In genomic region chr15:65082303-65082958, GRCh38 we compare ENCODE assay signal across 10 cellular contexts. TPM values are rescaled to one million over a fixed set of nuclear protein-coding genes. Genes with fewer than 3 reads are reported as not detected.
DNase-seq lines count a peak whose midpoint lies in the region; ATAC-seq and TF ChIP-seq lines count a peak whose summit lies in the region.
"Had no signal": no experiment of that assay in that cellular context is flagged by ENCODE, and none has a peak within 500 bp of the region (broad histone marks: within the 10 kb centered on the region; RNA-seq: fewer than 3 reads in every experiment).

No MANE protein-coding gene starts in this region.

- no TSS peak for BruUV-seq in OCI-LY7 (replicated peaks; lab: Mats Ljungman, UMichigan)

- H4K20me1 ChIP-seq in smooth muscle cell (ENCODE audit: low read depth), result no peaks in the 10 kb centered on the region
- H4K20me1 ChIP-seq in OCI-LY7 (ENCODE audit: insufficient read depth, low read length), result no peaks in the 10 kb centered on the region

- H3K27ac ChIP-seq in smooth muscle cell (ENCODE audit: low read depth) (no peak overlapping the region), OCI-LY7 (ENCODE audit: low read depth, low read length, poor library complexity, severe bottlenecking) (no peak overlapping the region)

- no peaks in the 10 kb centered on the region for H3K27me3 ChIP-seq in smooth muscle cell (ENCODE audit: low read depth)

- no peaks in the 10 kb centered on the region for H3F3A ChIP-seq in smooth muscle cell (ENCODE audit: low read depth)

- peak overlapping the region; percentile 63 for H3K4me2 ChIP-seq in smooth muscle cell
- H3K4me2 ChIP-seq in OCI-LY7 (ENCODE audit: low read length), result no peak overlapping the region

- H3K9me3 ChIP-seq in smooth muscle cell (replicated peaks; ENCODE audit: low read depth) (no peaks in the 10 kb centered on the region), OCI-LY7 (ENCODE audit: low read length) (no peaks in the 10 kb centered on the region)

- H3K36me3 ChIP-seq in smooth muscle cell (ENCODE audit: low read depth) (no peaks in the 10 kb centered on the region), OCI-LY7 (ENCODE audit: insufficient read depth, low read length) (no peaks in the 10 kb centered on the region)

- H2AFZ ChIP-seq in smooth muscle cell (ENCODE audit: low read depth), result no peak overlapping the region
- no peak overlapping the region for H2AFZ ChIP-seq in OCI-LY7 (ENCODE audit: low read length)

- WGBS in smooth muscle cell (ENCODE audit: low lambda C conversion rate), result 21% methylated on average over 7 of the region's 7 CpGs

- H3K4me1 ChIP-seq in smooth muscle cell (ENCODE audit: low read depth) (peaks cover 29% of the 10 kb centered on the region), OCI-LY7 (ENCODE audit: insufficient read depth, low read length, poor library complexity, severe bottlenecking) (no peaks in the 10 kb centered on the region)

- DNase-seq in NCI-H146 (lab: John Stamatoyannopoulos, UW), result peak; percentile 6
- no peak for DNase-seq in NCI-H146 treated with DMSO at 0.1 percent for 48 hours (lab: John Stamatoyannopoulos, UW; ENCODE audit: unreplicated experiment)
- DNase-seq in epithelial cell of esophagus (ENCODE audit: low read depth), result peak; percentile 26
- DNase-seq in smooth muscle cell (lab: John Stamatoyannopoulos, UW; ENCODE audit: unreplicated experiment), result no peak
- DNase-seq in GM10248 (ENCODE audit: extremely low spot score), result no peak
- no peak for DNase-seq in OCI-LY7 (ENCODE audit: low spot score)
- DNase-seq: left cardiac atrium, NCI-H1048 had no signal

- no peak overlapping the region for H3K9ac ChIP-seq in smooth muscle cell (ENCODE audit: low read depth)

- CTCF ChIA-PET in GM10248 (lab: Yijun Ruan, JAX) (interaction anchor here (1.0 to 1.6 kb wide), 2 partner anchors 13 to 28 kb away, joined by 5 to 7 read pairs; no protein-coding TSS in a partner anchor), OCI-LY7 (lab: Charles Lee; ENCODE audit: unreplicated experiment) (no interaction called here)

- ATAC-seq in SK-N-SH treated with all-trans-retinoic acid at 6 μM for 48 hours (peak; percentile 10; the same call in 1 of the 3 replicates), HG03378 (IDR thresholded peaks at IDR 0.05; ENCODE audit: unreplicated experiment) (no peak)

- intact Hi-C loops in OCI-LY7 (cut with micrococcal nuclease; ENCODE audit: unreplicated experiment), result no loop called here

- TF ChIP-seq CTCF in epithelial cell of esophagus (IDR thresholded peaks at IDR 0.05; ENCODE audit: insufficient read depth, low read depth, low read length, missing control alignments) (no peak), smooth muscle cell (IDR thresholded peaks at IDR 0.05; ENCODE audit: borderline replicate concordance, insufficient read depth, poor library complexity, severe bottlenecking) (no peak), GM10248 (IDR thresholded peaks at IDR 0.05; ENCODE audit: control extremely low read depth, extremely low read depth, low read depth, missing control alignments) (no peak), OCI-LY7 (conservative IDR thresholded peaks at IDR 0.05; ENCODE audit: low read length) (no peak)

- H3K9me2 ChIP-seq in OCI-LY7 (ENCODE audit: insufficient read depth, low read length), result no peaks in the 10 kb centered on the region

- POLR2A ChIA-PET in GM10248 (lab: Yijun Ruan, JAX) (no interaction called here), OCI-LY7 (lab: Charles Lee) (interaction anchor here (0.6 kb wide), 1 partner anchor 365 kb away, joined by 4 read pairs; no protein-coding TSS in a partner anchor)

- H3K4me3 ChIP-seq in epithelial cell of esophagus (ENCODE audit: low read length), result no peak overlapping the region
- no peak overlapping the region for H3K4me3 ChIP-seq in smooth muscle cell
- H3K4me3 ChIP-seq in OCI-LY7 (ENCODE audit: low read depth, low read length, poor library complexity, severe bottlenecking), result no peak overlapping the region

- H3K79me2 ChIP-seq in smooth muscle cell (ENCODE audit: low read depth) (no peaks in the 10 kb centered on the region), OCI-LY7 (ENCODE audit: insufficient read depth, low read depth, low read length) (no peaks in the 10 kb centered on the region)

TF ChIP-seq in SK-N-SH treated with all-trans-retinoic acid at 6 μM for 48 hours, 23 proteins besides CTCF, POLR2A, EP300 and RAD21:
- no peak for TF ChIP-seq ZFP30 (CRISPR knock-in tag; IDR thresholded peaks at IDR 0.05)
- no peak for TF ChIP-seq ARNTL (CRISPR knock-in tag; IDR thresholded peaks at IDR 0.05; ENCODE audit: borderline replicate concordance, low read depth)

RNA-seq across cellular contexts. Expression of gene KBTBD13, which starts 5.9 kb away (rescaled TPM):
- total RNA-seq in smooth muscle cell, result not detected in 2 replicates
- 0.11 and 0.66 TPM in 2 replicates for polyA plus RNA-seq in smooth muscle cell
- total RNA-seq in OCI-LY7 (2014; rRNA removed; shearing (Covaris generic)), result not detected in 2 replicates
- total RNA-seq in OCI-LY7 (2022), result not detected in 2 replicates

RNA-seq across cellular contexts. Expression of gene RASL12, which starts 14.6 kb away (rescaled TPM):
- total RNA-seq in smooth muscle cell (8.7 and 11.8 TPM in 2 replicates), OCI-LY7 (2022) (not detected in 2 replicates)
- 14.6 and 15.0 TPM in 2 replicates for polyA plus RNA-seq in smooth muscle cell
- total RNA-seq in OCI-LY7 (2014; rRNA removed; shearing (Covaris generic)), result not detected in 2 replicates

RNA-seq across cellular contexts. Expression of gene UBAP1L, which starts 32.6 kb away (rescaled TPM):
- total RNA-seq in smooth muscle cell (0.90 and 1.0 TPM in 2 replicates), OCI-LY7 (2022) (8.3 and 8.7 TPM in 2 replicates)
- polyA plus RNA-seq in smooth muscle cell, result 1.2 and 3.1 TPM in 2 replicates
- total RNA-seq in OCI-LY7 (2014; rRNA removed; shearing (Covaris generic)), result 5.7 and 7.4 TPM in 2 replicates

RNA-seq across cellular contexts. Expression of gene SLC51B, which starts 37.2 kb away (rescaled TPM):
- total RNA-seq in smooth muscle cell (not detected in 2 replicates), OCI-LY7 (2022) (not detected in 2 replicates)
- not detected in 2 replicates for polyA plus RNA-seq in smooth muscle cell
- total RNA-seq in OCI-LY7 (2014; rRNA removed; shearing (Covaris generic)), result not detected in 2 replicates
- total RNA-seq: left cardiac atrium had no signal

RNA-seq across cellular contexts. Expression of gene PDCD7, which starts 51.2 kb away (rescaled TPM):
- total RNA-seq in smooth muscle cell, result 13.4 and 14.3 TPM in 2 replicates
- 10.4 and 11.6 TPM in 2 replicates for polyA plus RNA-seq in smooth muscle cell
- total RNA-seq in OCI-LY7 (2014; rRNA removed; shearing (Covaris generic)), result 27.2 and 34.6 TPM in 2 replicates
- total RNA-seq in OCI-LY7 (2022), result 42.6 and 47.3 TPM in 2 replicates

Comparison
In these comparisons a context has a peak if more than half of its experiments do, and no peak if none do; other contexts are left out.
1. DNase-seq: peak in NCI-H146 (single experiment) and epithelial cell of esophagus (single experiment); none in NCI-H146 treated with DMSO at 0.1 percent for 48 hours (single experiment), smooth muscle cell (single experiment), GM10248 (single experiment) and OCI-LY7 (single experiment).